8 cellular contexts compared by ENCODE assay signal in genomic region chr3:50337175-50337861, GRCh38. TPM values are rescaled to one million over a fixed set of nuclear protein-coding genes. Genes with fewer than 3 reads are reported as not detected.
A peak's percentile ranks its signal among the peaks of the same experiment; 100 is the strongest.
DNase-seq lines count a peak whose midpoint lies in the region; ATAC-seq lines count a peak whose summit lies in the region.

No MANE protein-coding gene starts in this region.

- 0 to 1% methylated on average over 62 to 76 of the region's 79 CpGs for WGBS in mesodermal cell (ENCODE audit: insufficient coverage in 2 of 2), 2 experiments

- ATAC-seq in GM21390 (IDR thresholded peaks at IDR 0.05; ENCODE audit: unreplicated experiment): peak; percentile 64

- peak overlapping the region; percentile 92 for H3K27ac ChIP-seq in mesodermal cell (ENCODE audit: low read depth, low read length, severe bottlenecking)

- H3K9ac ChIP-seq in endocrine pancreas (ENCODE audit: control insufficient read depth, insufficient read depth, low read length): peak overlapping the region; percentile 98

- in situ Hi-C loops in Caki2 (cut with HindIII; ENCODE audit: low pct_unique_long_range_greater_than_20kb, low sequenced_read_pairs): no loop called here

- DNase-seq in Caki2 (ENCODE audit: low read depth): peak; percentile 96
- DNase-seq in HUDEP-2 (lab: John Stamatoyannopoulos, UW; ENCODE audit: unreplicated experiment in 76 of 76): peak in 75 of 76 experiments; percentile 59 to 99 (median 98)
- peak; percentile 99 for DNase-seq in NOMO-1 treated with dmso at 0.1 percent for 144 hours (lab: John Stamatoyannopoulos, UW; ENCODE audit: unreplicated experiment)
- peak; percentile 84 for DNase-seq in activated CD8-positive, alpha-beta memory T cell treated with anti-CD3 and anti-CD28 coated beads, Interleukin-2, amount 50 U/mL, for 1 hour (ENCODE audit: extremely low read depth)
- DNase-seq in stimulated activated CD8-positive, alpha-beta memory T cell treated with anti-CD3 and anti-CD28 coated beads, Interleukin-15, amount 100 ng/mL, for 24 hours (ENCODE audit: low read depth): peak; percentile 85

- H3K4me1 ChIP-seq in endocrine pancreas (ENCODE audit: control insufficient read depth, insufficient read depth, low read length) (peaks cover 5% of the 10 kb centered on the region), mesodermal cell (ENCODE audit: control insufficient read depth, insufficient read depth, low read length, poor library complexity, severe bottlenecking) (peaks cover 23% of the 10 kb centered on the region)

- H3K9me3 ChIP-seq in endocrine pancreas (ENCODE audit: control insufficient read depth, low read length) (no peaks in the 10 kb centered on the region), mesodermal cell (ENCODE audit: control insufficient read depth, low read length) (no peaks in the 10 kb centered on the region)

- H3K27me3 ChIP-seq in endocrine pancreas (ENCODE audit: control insufficient read depth, insufficient read depth, low read length): no peaks in the 10 kb centered on the region

- H3K36me3 ChIP-seq in endocrine pancreas (ENCODE audit: control insufficient read depth, insufficient read depth, low read length) (no peaks in the 10 kb centered on the region), mesodermal cell (ENCODE audit: control insufficient read depth, insufficient read depth, low read length) (peaks cover 17% of the 10 kb centered on the region)

- no peak overlapping the region for H3K4me3 ChIP-seq in endocrine pancreas (ENCODE audit: control insufficient read depth, insufficient read depth, low read length)
- peak overlapping the region; percentile 99 for H3K4me3 ChIP-seq in mesodermal cell (ENCODE audit: extremely low read depth, insufficient read depth, low read length, poor library complexity, severe bottlenecking)

RNA-seq across cellular contexts. Expression of gene RASSF1, which starts 3.3 kb away (rescaled TPM):
- total RNA-seq in Caki2 (2014; rRNA removed; shearing (Covaris generic); ENCODE audit: low replicate concordance): 37.1 and 38.8 TPM in 2 replicates
- polyA plus RNA-seq in mesodermal cell (2013, experiment 1 of 2): 20.8 TPM
- 14.6 TPM for polyA plus RNA-seq in mesodermal cell (2013, experiment 2 of 2)

RNA-seq across cellular contexts. Expression of gene ZMYND10, which starts 8.2 kb away (rescaled TPM):
- total RNA-seq in Caki2 (2014; rRNA removed; shearing (Covaris generic); ENCODE audit: low replicate concordance): 3.3 and 10.8 TPM in 2 replicates
- 0.81 TPM for polyA plus RNA-seq in mesodermal cell (2013, experiment 1 of 2)
- 0.61 TPM for polyA plus RNA-seq in mesodermal cell (2013, experiment 2 of 2)

RNA-seq across cellular contexts. Expression of gene TUSC2, which starts 9.3 kb away (rescaled TPM):
- 13.7 and 19.0 TPM in 2 replicates for total RNA-seq in Caki2 (2014; rRNA removed; shearing (Covaris generic); ENCODE audit: low replicate concordance)
- 29.8 TPM for polyA plus RNA-seq in mesodermal cell (2013, experiment 1 of 2)
- 21.2 TPM for polyA plus RNA-seq in mesodermal cell (2013, experiment 2 of 2)

RNA-seq across cellular contexts. Expression of gene NPRL2, which starts 13.3 kb away (rescaled TPM):
- 19.8 and 26.0 TPM in 2 replicates for total RNA-seq in Caki2 (2014; rRNA removed; shearing (Covaris generic); ENCODE audit: low replicate concordance)
- 30.2 TPM for polyA plus RNA-seq in mesodermal cell (2013, experiment 1 of 2)
- polyA plus RNA-seq in mesodermal cell (2013, experiment 2 of 2): 29.5 TPM

RNA-seq across cellular contexts. Expression of gene CYB561D2, which starts 13.3 kb away (rescaled TPM):
- total RNA-seq in Caki2 (2014; rRNA removed; shearing (Covaris generic); ENCODE audit: low replicate concordance): 21.7 and 42.8 TPM in 2 replicates
- polyA plus RNA-seq in mesodermal cell (2013, experiment 1 of 2): 11.6 TPM
- 10.5 TPM for polyA plus RNA-seq in mesodermal cell (2013, experiment 2 of 2)
